In genomic region chr6:85911067-85911466, GRCh38 we compare ENCODE assay signal across 23 cellular contexts.
A peak's percentile ranks its signal among the peaks of the same experiment; 100 is the strongest.
DNase-seq lines count a peak whose midpoint lies in the region; ATAC-seq, FAIRE-seq and TF ChIP-seq lines count a peak whose summit lies in the region.
"Had no signal": no experiment of that assay in that cellular context is flagged by ENCODE, and none has a peak within 500 bp of the region (broad histone marks: within the 10 kb centered on the region; RNA-seq: fewer than 3 reads in every experiment).

No MANE protein-coding gene starts in this region.

- no peak for FAIRE-seq in H1 (lab: Jason Lieb, UNC)
- FAIRE-seq: GM12891 had no signal

- H2BK5ac ChIP-seq in IMR-90 (ENCODE audit: low read depth, low read length, poor library complexity, severe bottlenecking) (no peak overlapping the region), H1 (ENCODE audit: low read depth, low read length) (no peak overlapping the region)

- H3K18ac ChIP-seq in IMR-90 (ENCODE audit: low read depth, low read length): no peak overlapping the region
- H3K18ac ChIP-seq in H1 (ENCODE audit: extremely low read depth, low read length): no peak overlapping the region

- in situ Hi-C loops in G401 (cut with HindIII; ENCODE audit: low sequenced_read_pairs) (no loop called here), IMR-90 (cut with MboI; ENCODE audit: low sequenced_read_pairs) (no loop called here)

- H2BK20ac ChIP-seq in IMR-90 (ENCODE audit: low read depth, low read length) (no peak overlapping the region), H1 (ENCODE audit: low read length) (no peak overlapping the region)

- H3K36me3 ChIP-seq in IMR-90 (ENCODE audit: control insufficient read depth, insufficient read depth, low read length) (no peaks in the 10 kb centered on the region), H1 (ENCODE audit: control insufficient read depth in 2 of 4, insufficient read depth in 4 of 4, low read length in 3 of 4) (no peaks in the 10 kb centered on the region)

- no peaks in the 10 kb centered on the region for H3K79me2 ChIP-seq in H1 (ENCODE audit: control insufficient read depth in 1 of 2, insufficient read depth in 2 of 2, low read length in 2 of 2)

- BruUV-seq in IMR-90 (replicated peaks; lab: Mats Ljungman, UMichigan): no TSS peak

- H3K9me3 ChIP-seq in IMR-90 (ENCODE audit: control insufficient read depth, insufficient read depth, low read length): no peaks in the 10 kb centered on the region
- peaks cover 6 to 7% of the 10 kb centered on the region in 2 experiments; a peak in 2 of 4 replicates for H3K9me3 ChIP-seq in H1 (ENCODE audit: insufficient read depth in 2 of 2, low read depth in 1 of 2, low read length in 1 of 2)
- H3K9me3 ChIP-seq: SK-N-SH had no signal

- H4K5ac ChIP-seq in IMR-90 (ENCODE audit: low read depth, low read length): no peak overlapping the region
- no peak overlapping the region for H4K5ac ChIP-seq in H1 (ENCODE audit: insufficient read length, low read depth, low read length)

- H3K79me1 ChIP-seq in IMR-90 (ENCODE audit: low read depth in 1 of 2, low read length in 2 of 2) (no peaks in the 10 kb centered on the region), H1 (ENCODE audit: low read depth, low read length) (no peaks in the 10 kb centered on the region)

- TF ChIP-seq EP300 in H1 (IDR thresholded peaks at IDR 0.05; ENCODE audit: borderline replicate concordance in 1 of 2, low read depth in 2 of 2, low read length in 2 of 2): no peak

- no peak overlapping the region for H3K27ac Mint-ChIP-seq in stimulated activated memory B cell treated with anti-CD40 and anti-IgM and Interleukin-4, amounts not matched to agents 10 μg/mL and 1 μg/mL and 100 μg/mL, for 72 hours
- H3K27ac Mint-ChIP-seq: CD4-positive, alpha-beta T cell had no signal

- no peak overlapping the region for H3K4me3 Mint-ChIP-seq in stimulated activated memory B cell treated with anti-CD40 and anti-IgM and Interleukin-4, amounts not matched to agents 10 μg/mL and 1 μg/mL and 100 μg/mL, for 72 hours
- H3K4me3 Mint-ChIP-seq: CD4-positive, alpha-beta T cell had no signal

- H3K9ac ChIP-seq in IMR-90 (ENCODE audit: low read depth, low read length): no peak overlapping the region
- no peak overlapping the region for H3K9ac ChIP-seq in H1 (replicated peaks in 1 of 4; ENCODE audit: extremely low read depth in 1 of 4, low read depth in 3 of 4, low read length in 3 of 4)
- H3K9ac ChIP-seq: SK-N-SH had no signal

- H3K4me3 ChIP-seq in IMR-90 (ENCODE audit: insufficient read depth, low read depth, low read length) (no peak overlapping the region), H1 (ENCODE audit: extremely low read depth in 1 of 4, insufficient read depth in 2 of 4, low read depth in 3 of 4, low read length in 4 of 4) (no peak overlapping the region)
- H3K4me3 ChIP-seq: PC-9 had no signal

- H3K4me2 ChIP-seq in IMR-90 (ENCODE audit: low read depth, low read length) (no peak overlapping the region), H1 (ENCODE audit: insufficient read depth in 1 of 2, low read depth in 2 of 2, low read length in 2 of 2) (no peak overlapping the region)
- H3K4me2 ChIP-seq: PC-9, SK-N-SH had no signal

- CTCF ChIA-PET in IMR-90 (lab: Yijun Ruan, JAX) (no interaction called here), H1 (lab: Charles Lee; ENCODE audit: partially characterized antibody) (interaction anchor here (0.6 to 4.5 kb wide), 2 partner anchors 11 to 125 kb away, joined by 3 to 38 read pairs; no protein-coding TSS in a partner anchor)

- no peaks in the 10 kb centered on the region for H3K27me3 ChIP-seq in IMR-90 (ENCODE audit: control insufficient read depth, insufficient read depth, low read length)
- H3K27me3 ChIP-seq in H1 (replicated peaks in 1 of 4; ENCODE audit: control insufficient read depth in 3 of 4, extremely low read depth in 1 of 4, insufficient read depth in 3 of 4, low read length in 3 of 4): no peaks in the 10 kb centered on the region

- 67% methylated on average over 1 of the region's 9 CpGs; no CpG with 5 or more reads in 1 of the 2 experiments for WGBS in IMR-90 (ENCODE audit: extremely low coverage in 2 of 2, insufficient read length in 1 of 2), 2 experiments
- WGBS in H1 (ENCODE audit: extremely low coverage in 1 of 2, insufficient coverage in 1 of 2, insufficient read length in 1 of 2, insufficient replicate concordance in 2 of 2, low coverage in 1 of 2, low lambda C conversion rate in 2 of 2, missing lambda C conversion rate in 1 of 2), 2 experiments: 87% methylated on average over 9 of the region's 9 CpGs; no CpG with 5 or more reads in 1 of the 2 experiments

- DNase-seq in G401 (ENCODE audit: low spot score): peak; percentile 56
- no peak for DNase-seq in IMR-90
- no peak for DNase-seq in H1 (ENCODE audit: low read depth in 1 of 2, low spot score in 2 of 2)
- no peak for DNase-seq in mesenteric fat pad (ENCODE audit: low spot score)
- no peak for DNase-seq in stimulated activated CD4-positive, alpha-beta T cell treated with anti-CD3 and anti-CD28 coated beads, Interleukin-15, amount 100 ng/mL, for 24 hours
- DNase-seq: CD4-positive, alpha-beta T cell; COR-L47; DMS79; GOT3; KBM-7; MM.1S; NCI-H1048; NCI-H1436 treated with DMSO at 0.1 percent for 48 hours; NCI-H2029; NCI-H2171; NCI-H345; NCI-H524; PC-9; SIG-M5; SK-N-SH had no signal

- H2AFZ ChIP-seq in IMR-90 (replicated peaks; ENCODE audit: low read length, poor library complexity): peak overlapping the region; percentile 14
- H2AFZ ChIP-seq in H1 (ENCODE audit: low read length): 0 out of 2 replicates have a peak overlapping the region, but pooled peaks have one; percentile 26
- H2AFZ ChIP-seq: PC-9 had no signal

- H3K9me3 Mint-ChIP-seq in stimulated activated memory B cell treated with anti-CD40 and anti-IgM and Interleukin-4, amounts not matched to agents 10 μg/mL and 1 μg/mL and 100 μg/mL, for 72 hours: peaks cover 2% of the 10 kb centered on the region

- H2BK15ac ChIP-seq in IMR-90 (ENCODE audit: low read depth, low read length) (no peak overlapping the region), H1 (ENCODE audit: low read length) (no peak overlapping the region)

- intact Hi-C loops in IMR-90 (cut with micrococcal nuclease): no loop called here

- H2AK9ac ChIP-seq in IMR-90 (replicated peaks; ENCODE audit: low read depth, low read length, poor library complexity): no peak overlapping the region

- ATAC-seq in IMR-90 (ENCODE audit: low read depth) (no peak), GM18909 (IDR thresholded peaks at IDR 0.05; ENCODE audit: poor library complexity, unreplicated experiment) (no peak)
- peak; percentile 41 for ATAC-seq in stimulated activated memory B cell treated with anti-CD40 and anti-IgM and Interleukin-4, amounts not matched to agents 10 μg/mL and 1 μg/mL and 100 μg/mL, for 72 hours

- H3K56ac ChIP-seq in IMR-90 (ENCODE audit: extremely low read depth, insufficient read depth, low read length) (no peak overlapping the region), H1 (replicated peaks; ENCODE audit: insufficient read length, low read depth, low read length) (no peak overlapping the region)

- H3K23ac ChIP-seq in IMR-90 (ENCODE audit: low read depth, low read length) (no peak overlapping the region), H1 (ENCODE audit: insufficient read length) (no peak overlapping the region)

- H2BK120ac ChIP-seq in IMR-90 (ENCODE audit: low read depth, low read length): no peak overlapping the region
- no peak overlapping the region for H2BK120ac ChIP-seq in H1 (replicated peaks; ENCODE audit: low read depth, low read length)

- H3K9me1 ChIP-seq in IMR-90 (ENCODE audit: insufficient read depth, low read length): no peaks in the 10 kb centered on the region

- dilution Hi-C loops in IMR-90 (cut with HindIII; ENCODE audit: low sequenced_read_pairs, unreplicated experiment): no loop called here

- no peaks in the 10 kb centered on the region for H3K27me3 Mint-ChIP-seq in stimulated activated memory B cell treated with anti-CD40 and anti-IgM and Interleukin-4, amounts not matched to agents 10 μg/mL and 1 μg/mL and 100 μg/mL, for 72 hours

- H3K14ac ChIP-seq in IMR-90 (replicated peaks; ENCODE audit: low read depth, low read length): no peak overlapping the region
- no peak overlapping the region for H3K14ac ChIP-seq in H1 (ENCODE audit: insufficient read length)

- POLR2A ChIA-PET in IMR-90 (lab: Charles Lee; ENCODE audit: unreplicated experiment): no interaction called here
- POLR2A ChIA-PET in H1 (lab: Charles Lee; ENCODE audit: partially characterized antibody): no interaction called here

- H3K27ac ChIP-seq in IMR-90 (ENCODE audit: insufficient read depth, low read length) (no peak overlapping the region), H1 (ENCODE audit: low read depth, low read length) (no peak overlapping the region)
- H3K27ac ChIP-seq: PC-9 had no signal

- H4K8ac ChIP-seq in IMR-90 (ENCODE audit: low read depth in 2 of 2, low read length in 2 of 2) (no peak overlapping the region), H1 (ENCODE audit: extremely low read depth, insufficient read depth, low read length) (peak overlapping the region; percentile 45)

- H3K23me2 ChIP-seq in H1 (ENCODE audit: low read depth, low read length): no peaks in the 10 kb centered on the region

- H3K4me1 Mint-ChIP-seq in stimulated activated memory B cell treated with anti-CD40 and anti-IgM and Interleukin-4, amounts not matched to agents 10 μg/mL and 1 μg/mL and 100 μg/mL, for 72 hours: no peaks in the 10 kb centered on the region

- H3K4ac ChIP-seq in IMR-90 (ENCODE audit: low read depth, low read length) (no peak overlapping the region), H1 (replicated peaks; ENCODE audit: insufficient read length, low read depth, low read length) (no peak overlapping the region)

- no peak overlapping the region for H2BK12ac ChIP-seq in H1 (ENCODE audit: low read depth, low read length)

- no peak for TF ChIP-seq CTCF in IMR-90 (conservative IDR thresholded peaks at IDR 0.05; ENCODE audit: low read depth, low read length)
- no peak for TF ChIP-seq CTCF in H1 (IDR thresholded peaks at IDR 0.05; ENCODE audit: control extremely low read depth in 1 of 3, insufficient read depth in 1 of 3, low read depth in 1 of 3, low read length in 3 of 3)

- H4K91ac ChIP-seq in IMR-90 (ENCODE audit: insufficient read depth, low read depth, low read length) (no peak overlapping the region), H1 (replicated peaks; ENCODE audit: insufficient read length, low read length) (no peak overlapping the region)

- H2AK5ac ChIP-seq in IMR-90 (ENCODE audit: low read depth, low read length): no peak overlapping the region
- H2AK5ac ChIP-seq in H1 (ENCODE audit: low read depth, low read length): no peak overlapping the region

- no peaks in the 10 kb centered on the region for H4K20me1 ChIP-seq in IMR-90 (ENCODE audit: insufficient read depth, low read length)
- no peaks in the 10 kb centered on the region for H4K20me1 ChIP-seq in H1 (replicated peaks in 1 of 2; ENCODE audit: control insufficient read depth in 1 of 2, insufficient read depth in 2 of 2, low read length in 2 of 2)

- TF ChIP-seq POLR2A in IMR-90 (IDR thresholded peaks at IDR 0.05; ENCODE audit: low read depth, low read length) (no peak), H1 (IDR thresholded peaks at IDR 0.05; ENCODE audit: control extremely low read depth in 1 of 2, low read depth in 2 of 2, low read length in 2 of 2) (no peak)

- no peaks in the 10 kb centered on the region for H3K36me3 Mint-ChIP-seq in stimulated activated memory B cell treated with anti-CD40 and anti-IgM and Interleukin-4, amounts not matched to agents 10 μg/mL and 1 μg/mL and 100 μg/mL, for 72 hours

- TF ChIP-seq RAD21 in IMR-90 (IDR thresholded peaks at IDR 0.05; ENCODE audit: low read length) (no peak), H1 (IDR thresholded peaks at IDR 0.05 in 1 of 2, conservative IDR thresholded peaks at IDR 0.05 in 1 of 2; ENCODE audit: low read depth in 2 of 2, low read length in 2 of 2) (no peak)

- no peaks in the 10 kb centered on the region for H3K4me1 ChIP-seq in IMR-90 (ENCODE audit: control insufficient read depth, insufficient read depth, low read length)
- no peaks in the 10 kb centered on the region for H3K4me1 ChIP-seq in H1 (replicated peaks in 1 of 4; ENCODE audit: control insufficient read depth in 3 of 4, insufficient read depth in 4 of 4, low read length in 3 of 4)
